ENCODE assay signal across 8 cellular contexts in genomic region chr2:132651115-132652099, GRCh38. TPM values are rescaled to one million over a fixed set of nuclear protein-coding genes. Genes with fewer than 3 reads are reported as not detected.
DNase-seq lines count a peak whose midpoint lies in the region; ATAC-seq, FAIRE-seq and TF ChIP-seq lines count a peak whose summit lies in the region.

No MANE protein-coding gene starts in this region.

- peak; percentile 18 to 59 for TF ChIP-seq CTCF in right atrium auricular region (IDR thresholded peaks at IDR 0.05)

- DNase-seq in Right ventricle myocardium inferior (ENCODE audit: missing footprints) (no peak), cardiac septum (ENCODE audit: low spot score) (no peak), SK-MEL-5 (ENCODE audit: low read depth, low spot score) (peak; percentile 84), right atrium auricular region (ENCODE audit: low spot score) (no peak), urothelium cell line (ENCODE audit: low spot score) (peak; percentile 72), sciatic nerve (ENCODE audit: low spot score) (no peak), dedifferentiated amniotic fluid mesenchymal stem cell (ENCODE audit: extremely low spot score) (no peak)
- DNase-seq in activated CD8-positive, alpha-beta memory T cell treated with anti-CD3 and anti-CD28 coated beads, Interleukin-2, amount 10 ng/mL, durations not matched to agents 7 days and 5 days: no peak

- ATAC-seq in Right ventricle myocardium inferior: peak; percentile 44
- ATAC-seq in activated CD8-positive, alpha-beta memory T cell treated with anti-CD3 and anti-CD28 coated beads, Interleukin-2, amount 10 ng/mL, durations not matched to agents 7 days and 5 days: no peak
- ATAC-seq in sciatic nerve: no peak

- H3K9me3 Mint-ChIP-seq in activated CD8-positive, alpha-beta memory T cell treated with anti-CD3 and anti-CD28 coated beads, Interleukin-2, amount 10 ng/mL, durations not matched to agents 7 days and 5 days (ENCODE audit: low read depth): no peaks in the 10 kb centered on the region

- no peak overlapping the region for H3K4me3 Mint-ChIP-seq in activated CD8-positive, alpha-beta memory T cell treated with anti-CD3 and anti-CD28 coated beads, Interleukin-2, amount 10 ng/mL, durations not matched to agents 7 days and 5 days

- no peaks in the 10 kb centered on the region for H3K36me3 ChIP-seq in right atrium auricular region

- CTCF ChIA-PET in activated CD8-positive, alpha-beta memory T cell treated with anti-CD3 and anti-CD28 coated beads, Interleukin-2, amount 10 ng/mL, durations not matched to agents 7 days and 5 days (lab: Charles Lee): interaction anchor here (0.9 kb wide), 1 partner anchor 30 kb away, joined by 4 read pairs; no protein-coding TSS in a partner anchor

- H3K27me3 Mint-ChIP-seq in activated CD8-positive, alpha-beta memory T cell treated with anti-CD3 and anti-CD28 coated beads, Interleukin-2, amount 10 ng/mL, durations not matched to agents 7 days and 5 days: no peaks in the 10 kb centered on the region

- H3K9me3 ChIP-seq in right atrium auricular region: no peaks in the 10 kb centered on the region

- H3K36me3 Mint-ChIP-seq in activated CD8-positive, alpha-beta memory T cell treated with anti-CD3 and anti-CD28 coated beads, Interleukin-2, amount 10 ng/mL, durations not matched to agents 7 days and 5 days: no peaks in the 10 kb centered on the region

- H3K27ac ChIP-seq in right atrium auricular region: no peak overlapping the region

- no peaks in the 10 kb centered on the region for H3K4me1 Mint-ChIP-seq in activated CD8-positive, alpha-beta memory T cell treated with anti-CD3 and anti-CD28 coated beads, Interleukin-2, amount 10 ng/mL, durations not matched to agents 7 days and 5 days

- H3K4me1 ChIP-seq in right atrium auricular region: no peaks in the 10 kb centered on the region

- no peak overlapping the region for H3K4me3 ChIP-seq in right atrium auricular region

- H3K27me3 ChIP-seq in right atrium auricular region: no peaks in the 10 kb centered on the region

- FAIRE-seq in urothelium cell line (lab: Jason Lieb, UNC): peak; percentile 69

- intact Hi-C loops in Right ventricle myocardium inferior (cut with DNase I): no loop called here
- intact Hi-C loops in cardiac septum (cut with DNase I): no loop called here
- intact Hi-C loops in sciatic nerve (cut with DNase I): no loop called here

- H3K27ac Mint-ChIP-seq in activated CD8-positive, alpha-beta memory T cell treated with anti-CD3 and anti-CD28 coated beads, Interleukin-2, amount 10 ng/mL, durations not matched to agents 7 days and 5 days: no peak overlapping the region

- in situ Hi-C loops in SK-MEL-5 (cut with HindIII; ENCODE audit: low pct_unique_long_range_greater_than_20kb, low sequenced_read_pairs): no loop called here

RNA-seq across cellular contexts. Expression of gene LYPD1, which starts 18.6 kb away (rescaled TPM):
- not detected for total RNA-seq in Right ventricle myocardium inferior
- total RNA-seq in cardiac septum: 3.3 TPM
- total RNA-seq in SK-MEL-5 (2014; rRNA removed; shearing (Covaris generic)): 28.8 and 31.4 TPM in 2 replicates
- 28.7 and 33.9 TPM in 2 replicates for polyA plus RNA-seq in SK-MEL-5 (2015; cell fraction: cytosol; rRNA removed)
- 3.2 and 5.7 TPM in 2 replicates for polyA plus RNA-seq in SK-MEL-5 (2015; cell fraction: nucleus; rRNA removed)
- under 1 TPM in 1 of 2 donors, not detected in 1; 0.22 TPM for total RNA-seq in right atrium auricular region
- not detected for total RNA-seq in activated CD8-positive, alpha-beta memory T cell treated with anti-CD3 and anti-CD28 coated beads, Interleukin-2, amount 10 ng/mL, durations not matched to agents 7 days and 5 days
- total RNA-seq in sciatic nerve: 1.2 TPM

Comparison
In these comparisons a context has a peak if more than half of its experiments do, and no peak if none do; other contexts are left out.
1. DNase-seq: peak in SK-MEL-5 (single experiment) and urothelium cell line (single experiment); none in Right ventricle myocardium inferior (single experiment), cardiac septum (single experiment), right atrium auricular region (single experiment), activated CD8-positive, alpha-beta memory T cell treated with anti-CD3 and anti-CD28 coated beads, Interleukin-2, amount 10 ng/mL, durations not matched to agents 7 days and 5 days (single experiment), sciatic nerve (single experiment) and dedifferentiated amniotic fluid mesenchymal stem cell (single experiment).